Comparison of ENCODE assay signal across 32 cellular contexts in the genomic region with DNA sequence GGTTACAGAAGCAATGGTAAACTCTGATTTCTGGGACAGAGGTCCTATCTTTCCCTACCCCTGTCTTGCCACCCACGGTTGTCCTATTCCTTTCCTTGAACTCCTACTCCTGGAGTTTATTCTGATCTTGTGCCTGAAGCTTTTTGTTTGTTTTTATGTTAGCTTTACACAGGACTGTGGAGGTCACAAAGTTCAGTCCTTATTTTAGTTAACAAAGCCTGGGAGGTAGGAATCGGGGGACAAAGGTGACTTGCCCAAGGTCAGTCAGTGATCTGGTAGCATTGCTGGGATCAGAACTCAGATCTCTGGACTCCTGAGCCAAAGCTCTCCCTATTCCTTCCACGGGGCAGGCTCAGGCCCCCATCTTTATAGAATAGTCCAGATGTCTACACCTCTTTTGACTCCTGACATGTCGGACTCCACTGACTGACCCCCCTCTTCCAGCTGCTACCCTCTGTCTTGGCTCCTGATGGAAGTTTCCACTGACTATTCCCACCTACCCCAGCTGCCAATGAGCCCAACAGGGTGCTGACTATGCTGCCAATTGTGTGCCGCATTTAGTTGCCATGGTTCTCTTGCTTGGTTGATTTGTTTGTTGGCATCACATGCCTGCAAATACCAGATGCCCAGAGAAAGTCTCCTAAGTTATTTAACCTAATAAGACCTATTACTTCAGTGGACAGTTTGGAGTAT. TPM values are rescaled to one million over a fixed set of nuclear protein-coding genes. Genes with fewer than 3 reads are reported as not detected.
A peak's percentile ranks its signal among the peaks of the same experiment; 100 is the strongest.
DNase-seq lines count a peak whose midpoint lies in the region; ATAC-seq and TF ChIP-seq lines count a peak whose summit lies in the region.
"Had no signal": no experiment of that assay in that cellular context is flagged by ENCODE, and none has a peak within 500 bp of the region (broad histone marks: within the 10 kb centered on the region; RNA-seq: fewer than 3 reads in every experiment).

No MANE protein-coding gene starts in this region.

- peak overlapping the region; percentile 82 for H3K27ac ChIP-seq in left ventricle myocardium inferior (replicated peaks)
- H3K27ac ChIP-seq in liver (ENCODE audit: low read depth in 1 of 2, low read length in 2 of 2) = peak overlapping the region; percentile 42 to 56
- H3K27ac ChIP-seq in spleen = no peak overlapping the region
- H3K27ac ChIP-seq: A549, ascending aorta, gastroesophageal sphincter, lower lobe of right lung, skin epidermis, upper lobe of right lung had no signal

- H3K36me3 ChIP-seq in left ventricle myocardium inferior = no peaks in the 10 kb centered on the region
- H3K36me3 ChIP-seq in liver (ENCODE audit: control insufficient read depth in 4 of 4, insufficient read depth in 3 of 4, low read depth in 1 of 4, low read length in 3 of 4) = peaks cover 1 to 15% (median 8%) of the 10 kb centered on the region in 4 donors
- peaks cover 0 to 5% (median 0%) of the 10 kb centered on the region in 6 donors for H3K36me3 ChIP-seq in spleen
- H3K36me3 ChIP-seq: ascending aorta, gastroesophageal sphincter, lower lobe of right lung, upper lobe of right lung had no signal

- no peak for TF ChIP-seq CTCF in left ventricle myocardium inferior (IDR thresholded peaks at IDR 0.05; ENCODE audit: borderline replicate concordance)
- TF ChIP-seq CTCF in liver (IDR thresholded peaks at IDR 0.05; ENCODE audit: low read depth, low read length, missing input control) = no peak
- no peak for TF ChIP-seq CTCF in spleen (IDR thresholded peaks at IDR 0.05 in 8 of 11, conservative IDR thresholded peaks at IDR 0.05 in 3 of 11)

- peaks cover 42% of the 10 kb centered on the region for H3K4me1 ChIP-seq in left ventricle myocardium inferior
- H3K4me1 ChIP-seq in liver (ENCODE audit: control insufficient read depth in 4 of 4, insufficient read depth in 4 of 4, low read length in 3 of 4) = peaks cover 16 to 77% (median 52%) of the 10 kb centered on the region in 4 donors
- no peaks in the 10 kb centered on the region for H3K4me1 ChIP-seq in spleen
- H3K4me1 ChIP-seq: ascending aorta, gastroesophageal sphincter, lower lobe of right lung, upper lobe of right lung had no signal

- peak in 1 of 2 donors; percentile 19 for TF ChIP-seq RAD21 in liver (IDR thresholded peaks at IDR 0.05)

- no peak overlapping the region for H3K4me3 ChIP-seq in left ventricle myocardium inferior
- H3K4me3 ChIP-seq in liver (ENCODE audit: low read depth in 1 of 3, low read length in 3 of 3) = no peak overlapping the region
- H3K4me3 ChIP-seq in spleen = no peak overlapping the region
- H3K4me3 ChIP-seq: A549, ascending aorta, gastroesophageal sphincter, lower lobe of right lung, skin epidermis, upper lobe of right lung had no signal

- H3K9ac ChIP-seq in liver (ENCODE audit: low read depth in 1 of 2, low read length in 2 of 2) = no peak overlapping the region

- peaks cover 6% of the 10 kb centered on the region for H3K27me3 ChIP-seq in left ventricle myocardium inferior (ENCODE audit: low read depth)
- H3K27me3 ChIP-seq in liver (ENCODE audit: control insufficient read depth in 4 of 4, insufficient read depth in 4 of 4, low read length in 3 of 4) = no peaks in the 10 kb centered on the region
- H3K27me3 ChIP-seq in spleen (replicated peaks in 1 of 7) = peaks cover 0 to 17% (median 0%) of the 10 kb centered on the region in 7 donors
- H3K27me3 ChIP-seq: ascending aorta, upper lobe of right lung had no signal

- 40% methylated on average over 5 of the region's 5 CpGs for WGBS in liver
- 79 to 95% (median 87%) methylated on average over 5 of the region's 5 CpGs for WGBS in spleen, 5 donors

- DNase-seq in Right ventricle myocardium superior = peak; percentile 40
- DNase-seq in left cardiac atrium = no peak
- DNase-seq in left ventricle myocardium inferior = peak; percentile 39
- no peak for DNase-seq in NCI-H128 (lab: John Stamatoyannopoulos, UW; ENCODE audit: unreplicated experiment)
- no peak for DNase-seq in spleen
- DNase-seq: activated B cell treated with CpG ODN at 0.5 μM for 24 hours; activated CD4-positive, alpha-beta T cell treated with anti-CD3 and anti-CD28 coated beads, Interleukin-2, amount 10 ng/mL, durations not matched to agents 7 days and 5 days; activated gamma-delta T cell treated with Interleukin-2 at 50 U/mL for 16 hours; activated T-cell treated with anti-CD3 and anti-CD28 coated beads, Interleukin-2, amount 50 U/mL, for 4 hours; CD4-positive, CD25-positive, alpha-beta regulatory T cell; effector CD4-positive, alpha-beta T cell; immature natural killer cell; KBM-7; lower lobe of right lung; NCI-H1105 treated with DMSO at 0.1 percent for 48 hours; NCI-H226; stimulated activated naive CD4-positive, alpha-beta T cell treated with Interleukin-2 at 50 U/mL for 16 hours; T-helper 1 cell; upper lobe of right lung had no signal

- ATAC-seq in Right ventricle myocardium superior (ENCODE audit: poor library complexity) = peak; percentile 91
- no peak for ATAC-seq in left cardiac atrium
- no peak for ATAC-seq in GM18861 (IDR thresholded peaks at IDR 0.05; ENCODE audit: unreplicated experiment)
- ATAC-seq in HG03159 (IDR thresholded peaks at IDR 0.05; ENCODE audit: unreplicated experiment) = no peak
- ATAC-seq: A549; activated T-cell treated with anti-CD3 and anti-CD28 coated beads, Interleukin-2, amount 50 U/mL, for 4 hours; gastroesophageal sphincter; lower lobe of right lung; upper lobe of right lung had no signal

- H3K9me3 ChIP-seq in left ventricle myocardium inferior (replicated peaks) = no peaks in the 10 kb centered on the region
- no peaks in the 10 kb centered on the region for H3K9me3 ChIP-seq in liver (ENCODE audit: control insufficient read depth in 4 of 4, low read length in 3 of 4)
- no peaks in the 10 kb centered on the region for H3K9me3 ChIP-seq in spleen
- H3K9me3 ChIP-seq: A549, ascending aorta, gastroesophageal sphincter, lower lobe of right lung, upper lobe of right lung had no signal

- intact Hi-C loops in Right ventricle myocardium superior (cut with DNase I) = no loop called here
- intact Hi-C loops in left cardiac atrium (cut with DNase I) = no loop called here
- intact Hi-C loops in left ventricle myocardium inferior (cut with micrococcal nuclease) = no loop called here
- intact Hi-C loops in spleen (cut with DNase I; ENCODE audit: low total_unique reads) = no loop called here

- TF ChIP-seq POLR2A in spleen (IDR thresholded peaks at IDR 0.05) = no peak

TF ChIP-seq in liver, 16 proteins besides CTCF, POLR2A, EP300 and RAD21 (continues in another document):
- peak; percentile 39 for TF ChIP-seq YY1 (IDR thresholded peaks at IDR 0.05)
- TF ChIP-seq, protein P1, sequence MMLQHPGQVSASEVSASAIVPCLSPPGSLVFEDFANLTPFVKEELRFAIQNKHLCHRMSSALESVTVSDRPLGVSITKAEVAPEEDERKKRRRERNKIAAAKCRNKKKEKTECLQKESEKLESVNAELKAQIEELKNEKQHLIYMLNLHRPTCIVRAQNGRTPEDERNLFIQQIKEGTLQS (IDR thresholded peaks at IDR 0.05) = peak; percentile 15
- TF ChIP-seq HNF4A (conservative IDR thresholded peaks at IDR 0.05) = peak; percentile 85 to 94
- TF ChIP-seq, protein P2, sequence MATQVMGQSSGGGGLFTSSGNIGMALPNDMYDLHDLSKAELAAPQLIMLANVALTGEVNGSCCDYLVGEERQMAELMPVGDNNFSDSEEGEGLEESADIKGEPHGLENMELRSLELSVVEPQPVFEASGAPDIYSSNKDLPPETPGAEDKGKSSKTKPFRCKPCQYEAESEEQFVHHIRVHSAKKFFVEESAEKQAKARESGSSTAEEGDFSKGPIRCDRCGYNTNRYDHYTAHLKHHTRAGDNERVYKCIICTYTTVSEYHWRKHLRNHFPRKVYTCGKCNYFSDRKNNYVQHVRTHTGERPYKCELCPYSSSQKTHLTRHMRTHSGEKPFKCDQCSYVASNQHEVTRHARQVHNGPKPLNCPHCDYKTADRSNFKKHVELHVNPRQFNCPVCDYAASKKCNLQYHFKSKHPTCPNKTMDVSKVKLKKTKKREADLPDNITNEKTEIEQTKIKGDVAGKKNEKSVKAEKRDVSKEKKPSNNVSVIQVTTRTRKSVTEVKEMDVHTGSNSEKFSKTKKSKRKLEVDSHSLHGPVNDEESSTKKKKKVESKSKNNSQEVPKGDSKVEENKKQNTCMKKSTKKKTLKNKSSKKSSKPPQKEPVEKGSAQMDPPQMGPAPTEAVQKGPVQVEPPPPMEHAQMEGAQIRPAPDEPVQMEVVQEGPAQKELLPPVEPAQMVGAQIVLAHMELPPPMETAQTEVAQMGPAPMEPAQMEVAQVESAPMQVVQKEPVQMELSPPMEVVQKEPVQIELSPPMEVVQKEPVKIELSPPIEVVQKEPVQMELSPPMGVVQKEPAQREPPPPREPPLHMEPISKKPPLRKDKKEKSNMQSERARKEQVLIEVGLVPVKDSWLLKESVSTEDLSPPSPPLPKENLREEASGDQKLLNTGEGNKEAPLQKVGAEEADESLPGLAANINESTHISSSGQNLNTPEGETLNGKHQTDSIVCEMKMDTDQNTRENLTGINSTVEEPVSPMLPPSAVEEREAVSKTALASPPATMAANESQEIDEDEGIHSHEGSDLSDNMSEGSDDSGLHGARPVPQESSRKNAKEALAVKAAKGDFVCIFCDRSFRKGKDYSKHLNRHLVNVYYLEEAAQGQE (IDR thresholded peaks at IDR 0.05) = peak; percentile 59
- TF ChIP-seq, protein P3, sequence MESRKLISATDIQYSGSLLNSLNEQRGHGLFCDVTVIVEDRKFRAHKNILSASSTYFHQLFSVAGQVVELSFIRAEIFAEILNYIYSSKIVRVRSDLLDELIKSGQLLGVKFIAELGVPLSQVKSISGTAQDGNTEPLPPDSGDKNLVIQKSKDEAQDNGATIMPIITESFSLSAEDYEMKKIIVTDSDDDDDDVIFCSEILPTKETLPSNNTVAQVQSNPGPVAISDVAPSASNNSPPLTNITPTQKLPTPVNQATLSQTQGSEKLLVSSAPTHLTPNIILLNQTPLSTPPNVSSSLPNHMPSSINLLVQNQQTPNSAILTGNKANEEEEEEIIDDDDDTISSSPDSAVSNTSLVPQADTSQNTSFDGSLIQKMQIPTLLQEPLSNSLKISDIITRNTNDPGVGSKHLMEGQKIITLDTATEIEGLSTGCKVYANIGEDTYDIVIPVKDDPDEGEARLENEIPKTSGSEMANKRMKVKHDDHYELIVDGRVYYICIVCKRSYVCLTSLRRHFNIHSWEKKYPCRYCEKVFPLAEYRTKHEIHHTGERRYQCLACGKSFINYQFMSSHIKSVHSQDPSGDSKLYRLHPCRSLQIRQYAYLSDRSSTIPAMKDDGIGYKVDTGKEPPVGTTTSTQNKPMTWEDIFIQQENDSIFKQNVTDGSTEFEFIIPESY (IDR thresholded peaks at IDR 0.05) = peak; percentile 39

RNA-seq across cellular contexts. Expression of a gene that starts 9.9 kb away (rescaled TPM):
- total RNA-seq in Right ventricle myocardium superior (21.2 TPM), left cardiac atrium (10 to 100 TPM; 17.8 to 20.9 TPM), left ventricle myocardium inferior (14.7 TPM), liver (100 to 1,000 TPM in 1 of 2 donors, 10 to 100 TPM in 1; 86.1 to 155 TPM), spleen (10 to 100 TPM in 2 of 7 donors, 1 to 10 TPM in 5; 5.1 to 34.5 (median 7.7) TPM)
- polyA plus RNA-seq in liver (100 to 1,000 TPM; 106 to 152 TPM), spleen (1 to 10 TPM; 1.7 to 2.3 (median 2.3) TPM)
- total RNA-seq: ascending aorta, H4, osteoblast, RPMI7951, SK-MEL-5 had no signal
- polyA plus RNA-seq: fibroblast of lung had no signal

RNA-seq across cellular contexts. Expression of a gene that starts 53.5 kb away (rescaled TPM):
- 9.0 TPM for total RNA-seq in Right ventricle myocardium superior
- total RNA-seq in left cardiac atrium = 10 to 100 TPM; 12.4 to 22.5 TPM
- total RNA-seq in left ventricle myocardium inferior = 10.9 TPM
- total RNA-seq in liver = 1 to 10 TPM; 2.7 to 8.1 TPM
- 1 to 10 TPM; 1.7 to 2.1 TPM for polyA plus RNA-seq in liver
- total RNA-seq in spleen = 1 to 10 TPM; 3.1 to 7.6 (median 4.7) TPM
- 1 to 10 TPM in 2 of 3 donors, under 1 TPM in 1; 0.97 to 1.3 (median 1.2) TPM for polyA plus RNA-seq in spleen
- total RNA-seq: fibroblast of lung, MCF 10A, osteoblast, RPMI7951, SK-MEL-5 had no signal
- polyA plus RNA-seq: A549, fibroblast of lung had no signal

Comparison
In these comparisons a context has a peak if more than half of its experiments do, and no peak if none do; other contexts are left out.
1. DNase-seq: peak in Right ventricle myocardium superior (single experiment) and left ventricle myocardium inferior (single experiment); none in left cardiac atrium (single experiment), NCI-H128 (single experiment) and spleen (single experiment).
2. H3K27ac ChIP-seq: peak in left ventricle myocardium inferior (single experiment) and liver (2 of 2); none in spleen (0 of 8).